ENCODE assay signal across 8 cellular contexts in the genomic region with DNA sequence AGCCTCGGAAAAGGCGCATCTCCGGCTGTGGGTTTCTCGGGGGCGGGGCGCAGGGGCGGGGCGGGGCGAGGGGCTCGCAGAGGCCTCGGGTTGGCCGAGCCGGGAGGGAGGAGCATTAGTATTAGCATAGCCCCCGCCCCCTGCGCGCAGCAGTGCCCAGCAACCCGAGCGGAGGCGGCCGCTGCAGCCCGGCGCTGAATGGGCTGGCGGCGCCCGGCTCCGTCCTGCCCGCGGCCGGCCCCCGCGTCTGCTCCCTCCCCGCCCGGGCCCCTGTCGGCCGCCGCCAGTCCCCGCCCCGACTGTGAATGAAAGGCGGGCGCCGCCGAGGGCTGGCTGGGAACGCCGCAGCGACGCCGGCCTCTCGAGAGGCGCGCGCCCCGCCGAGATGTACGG. TPM values are rescaled to one million over a fixed set of nuclear protein-coding genes. Genes with fewer than 3 reads are reported as not detected.
A peak's percentile ranks its signal among the peaks of the same experiment; 100 is the strongest.
DNase-seq lines count a peak whose midpoint lies in the region; ATAC-seq and TF ChIP-seq lines count a peak whose summit lies in the region.

A gene with protein sequence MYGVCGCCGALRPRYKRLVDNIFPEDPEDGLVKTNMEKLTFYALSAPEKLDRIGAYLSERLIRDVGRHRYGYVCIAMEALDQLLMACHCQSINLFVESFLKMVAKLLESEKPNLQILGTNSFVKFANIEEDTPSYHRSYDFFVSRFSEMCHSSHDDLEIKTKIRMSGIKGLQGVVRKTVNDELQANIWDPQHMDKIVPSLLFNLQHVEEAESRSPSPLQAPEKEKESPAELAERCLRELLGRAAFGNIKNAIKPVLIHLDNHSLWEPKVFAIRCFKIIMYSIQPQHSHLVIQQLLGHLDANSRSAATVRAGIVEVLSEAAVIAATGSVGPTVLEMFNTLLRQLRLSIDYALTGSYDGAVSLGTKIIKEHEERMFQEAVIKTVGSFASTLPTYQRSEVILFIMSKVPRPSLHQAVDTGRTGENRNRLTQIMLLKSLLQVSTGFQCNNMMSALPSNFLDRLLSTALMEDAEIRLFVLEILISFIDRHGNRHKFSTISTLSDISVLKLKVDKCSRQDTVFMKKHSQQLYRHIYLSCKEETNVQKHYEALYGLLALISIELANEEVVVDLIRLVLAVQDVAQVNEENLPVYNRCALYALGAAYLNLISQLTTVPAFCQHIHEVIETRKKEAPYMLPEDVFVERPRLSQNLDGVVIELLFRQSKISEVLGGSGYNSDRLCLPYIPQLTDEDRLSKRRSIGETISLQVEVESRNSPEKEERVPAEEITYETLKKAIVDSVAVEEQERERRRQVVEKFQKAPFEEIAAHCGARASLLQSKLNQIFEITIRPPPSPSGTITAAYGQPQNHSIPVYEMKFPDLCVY (plus strand): TSS at position 149 of the 393 bp plus-strand sequence. CDS start 237 bp downstream, at position 386.

- no peak within 1 kb of the TSS for H4K91ac ChIP-seq in IMR-90 (ENCODE audit: insufficient read depth, low read depth, low read length)

- no peak for TF ChIP-seq RAD21 in IMR-90 (IDR thresholded peaks at IDR 0.05; ENCODE audit: low read length)

- no TSS peak for BruUV-seq in IMR-90 (replicated peaks; lab: Mats Ljungman, UMichigan)

- H4K8ac ChIP-seq in IMR-90 (ENCODE audit: low read depth in 2 of 2, low read length in 2 of 2): 0 out of 4 replicates have a peak within 1 kb of the TSS, but pooled peaks of 1 of the 2 experiments have one; percentile 10

- no peak within 1 kb of the TSS for H2BK120ac ChIP-seq in IMR-90 (ENCODE audit: low read depth, low read length)

- H3K4me3 ChIP-seq in IMR-90 (ENCODE audit: insufficient read depth, low read depth, low read length) (peak within 1 kb of the TSS; percentile 51), epithelial cell of proximal tubule (ENCODE audit: low read depth, low read length) (peak within 1 kb of the TSS; percentile 62)

- H2BK20ac ChIP-seq in IMR-90 (ENCODE audit: low read depth, low read length): no peak within 1 kb of the TSS

- dilution Hi-C loops in IMR-90 (cut with HindIII; ENCODE audit: low sequenced_read_pairs, unreplicated experiment): no loop called here

- no peak within 1 kb of the TSS for H2AK5ac ChIP-seq in IMR-90 (ENCODE audit: low read depth, low read length)

- peak within 1 kb of the TSS; percentile 88 for H3K4me2 ChIP-seq in IMR-90 (ENCODE audit: low read depth, low read length)

- 0% methylated on average over 24 of the region's 54 CpGs; no CpG with 5 or more reads in 1 of the 2 experiments for WGBS in IMR-90 (ENCODE audit: extremely low coverage in 2 of 2, insufficient read length in 1 of 2), 2 experiments

- POLR2A ChIA-PET in IMR-90 (lab: Charles Lee; ENCODE audit: unreplicated experiment): no interaction called here

- ATAC-seq in GM21529 (IDR thresholded peaks at IDR 0.05; ENCODE audit: unreplicated experiment) (peak; percentile 89), IMR-90 (ENCODE audit: low read depth) (peak; percentile 99)

- H3K56ac ChIP-seq in IMR-90 (ENCODE audit: extremely low read depth, insufficient read depth, low read length): no peak within 1 kb of the TSS

- CTCF ChIA-PET in IMR-90 (lab: Yijun Ruan, JAX): no interaction called here

- TF ChIP-seq CTCF in IMR-90 (conservative IDR thresholded peaks at IDR 0.05; ENCODE audit: low read depth, low read length) (no peak), epithelial cell of proximal tubule (conservative IDR thresholded peaks at IDR 0.05; ENCODE audit: low read depth, low read length) (no peak)

- peaks cover 4% of the 10 kb centered on the region; the same call in 1 of the 2 replicates for H3K9me1 ChIP-seq in IMR-90 (ENCODE audit: insufficient read depth, low read length)

- peak; percentile 97 for DNase-seq in DMS 273 (lab: John Stamatoyannopoulos, UW; ENCODE audit: unreplicated experiment)
- DNase-seq in IMR-90: peak; percentile 90
- peak; percentile 24 for DNase-seq in OCI-M2 (lab: John Stamatoyannopoulos, UW; ENCODE audit: unreplicated experiment)
- DNase-seq in activated T-cell treated with anti-CD3 and anti-CD28 coated beads, Interleukin-2, amount 50 U/mL, for 1 hour: peak; percentile 85
- no peak for DNase-seq in epithelial cell of proximal tubule (ENCODE audit: low read depth)
- DNase-seq in mucosa of gallbladder (ENCODE audit: low spot score): peak; percentile 96
- peak; percentile 76 to 81 for DNase-seq in stimulated activated CD8-positive, alpha-beta memory T cell treated with anti-CD3 and anti-CD28 coated beads, Interleukin-4, amount 100 ng/mL, for 1 hour (ENCODE audit: low read depth in 2 of 2, low spot score in 1 of 2)

- no peak within 1 kb of the TSS for H3K14ac ChIP-seq in IMR-90 (replicated peaks; ENCODE audit: low read depth, low read length)

- H2AK9ac ChIP-seq in IMR-90 (replicated peaks; ENCODE audit: low read depth, low read length, poor library complexity): peak within 1 kb of the TSS; percentile 66

- H4K20me1 ChIP-seq in IMR-90 (ENCODE audit: insufficient read depth, low read length): peaks cover 6% of the 10 kb centered on the region

- in situ Hi-C loops in IMR-90 (cut with MboI; ENCODE audit: low sequenced_read_pairs): no loop called here

- H3K18ac ChIP-seq in IMR-90 (ENCODE audit: low read depth, low read length): no peak within 1 kb of the TSS

- H3K27me3 ChIP-seq in IMR-90 (ENCODE audit: control insufficient read depth, insufficient read depth, low read length): peaks cover 16% of the 10 kb centered on the region

- no peak within 1 kb of the TSS for H3K4ac ChIP-seq in IMR-90 (ENCODE audit: low read depth, low read length)

- peak; percentile 40; the same call in 1 of the 2 replicates for TF ChIP-seq POLR2A in IMR-90 (IDR thresholded peaks at IDR 0.05; ENCODE audit: low read depth, low read length)

- peak within 1 kb of the TSS; percentile 93 for H2AFZ ChIP-seq in IMR-90 (replicated peaks; ENCODE audit: low read length, poor library complexity)

- H3K23ac ChIP-seq in IMR-90 (ENCODE audit: low read depth, low read length): peak within 1 kb of the TSS; percentile 84

- no peak within 1 kb of the TSS for H4K5ac ChIP-seq in IMR-90 (ENCODE audit: low read depth, low read length)

- H3K9ac ChIP-seq in IMR-90 (ENCODE audit: low read depth, low read length): no peak within 1 kb of the TSS

- H3K9me3 ChIP-seq in IMR-90 (ENCODE audit: control insufficient read depth, insufficient read depth, low read length): no peaks in the 10 kb centered on the region

- no peaks in the 10 kb centered on the region for H3K36me3 ChIP-seq in IMR-90 (ENCODE audit: control insufficient read depth, insufficient read depth, low read length)

- H3K4me1 ChIP-seq in IMR-90 (ENCODE audit: control insufficient read depth, insufficient read depth, low read length): peaks cover 10% of the 10 kb centered on the region

- H2BK5ac ChIP-seq in IMR-90 (ENCODE audit: low read depth, low read length, poor library complexity, severe bottlenecking): no peak within 1 kb of the TSS

- H3K27ac ChIP-seq in IMR-90 (ENCODE audit: insufficient read depth, low read length): no peak within 1 kb of the TSS

- no peaks in the 10 kb centered on the region for H3K79me1 ChIP-seq in IMR-90 (ENCODE audit: low read depth in 1 of 2, low read length in 2 of 2)

- no peak within 1 kb of the TSS for H2BK15ac ChIP-seq in IMR-90 (ENCODE audit: low read depth, low read length)

- intact Hi-C loops in IMR-90 (cut with micrococcal nuclease): loop anchor here (5.0 kb wide), 5 partner anchors 35 to 155 kb away; a partner anchor contains a TSS

TF ChIP-seq in IMR-90, 13 proteins besides CTCF, POLR2A, EP300 and RAD21:
- TF ChIP-seq FOS (IDR thresholded peaks at IDR 0.05; ENCODE audit: low read depth, low read length) (no peak), MXI1 (IDR thresholded peaks at IDR 0.05; ENCODE audit: borderline replicate concordance, low read depth, low read length) (no peak), MAZ (IDR thresholded peaks at IDR 0.05; ENCODE audit: borderline replicate concordance, low read depth, low read length) (peak; percentile 67; the same call in 1 of the 2 replicates), RCOR1 (IDR thresholded peaks at IDR 0.05; ENCODE audit: insufficient replicate concordance, low read length) (no peak), MAFK (IDR thresholded peaks at IDR 0.05; ENCODE audit: low read depth, low read length) (no peak)

RNA-seq across cellular contexts. Expression of the gene that starts here (rescaled TPM):
- total RNA-seq in IMR-90 (2012; rRNA removed) (0.90 and 1.1 TPM in 2 replicates), epithelial cell of proximal tubule (1.3 and 2.6 TPM in 2 replicates), mucosa of gallbladder (1.8 TPM)
- 0.36 and 0.38 TPM in 2 replicates for polyA plus RNA-seq in IMR-90 (2012; rRNA removed)
- polyA plus RNA-seq in IMR-90 (2012; cell fraction: cytosol; rRNA removed): 0.14 and 0.18 TPM in 2 replicates
- 0.63 and 0.66 TPM in 2 replicates for polyA plus RNA-seq in IMR-90 (2012; cell fraction: nucleus; rRNA removed; ENCODE audit: low replicate concordance)
